ENCODE assay signal across 26 cellular contexts in genomic region chr4:43766648-43767047, GRCh38.
DNase-seq lines count a peak whose midpoint lies in the region; ATAC-seq and FAIRE-seq lines count a peak whose summit lies in the region.
"Had no signal": no experiment of that assay in that cellular context is flagged by ENCODE, and none has a peak within 500 bp of the region (broad histone marks: within the 10 kb centered on the region; RNA-seq: fewer than 3 reads in every experiment).

No MANE protein-coding gene starts in this region.

- no peak overlapping the region for H3K9ac ChIP-seq in endocrine pancreas (ENCODE audit: control insufficient read depth, insufficient read depth, low read length)

- no peaks in the 10 kb centered on the region for H3K36me3 Mint-ChIP-seq in activated T-cell treated with anti-CD3 and anti-CD28 coated beads, Interleukin-2, amount 50 U/mL, for 4 hours (ENCODE audit: insufficient read depth)
- H3K36me3 Mint-ChIP-seq: activated naive CD4-positive, alpha-beta T cell treated with anti-CD3 and anti-CD28 coated beads, Interleukin-2, amount 10 ng/mL, durations not matched to agents 7 days and 5 days had no signal

- H3K4me1 ChIP-seq in endocrine pancreas (ENCODE audit: control insufficient read depth, insufficient read depth, low read length), result peaks cover 7% of the 10 kb centered on the region

- peak; percentile 35 for FAIRE-seq in GM18507 (lab: Jason Lieb, UNC)
- FAIRE-seq: astrocyte had no signal

- H3K4me3 Mint-ChIP-seq in activated T-cell treated with anti-CD3 and anti-CD28 coated beads, Interleukin-2, amount 50 U/mL, for 4 hours, result no peak overlapping the region
- H3K4me3 Mint-ChIP-seq: activated CD8-positive, alpha-beta T cell treated with anti-CD3 and anti-CD28 coated beads for 36 hours; activated naive CD4-positive, alpha-beta T cell treated with anti-CD3 and anti-CD28 coated beads, Interleukin-2, amount 10 ng/mL, durations not matched to agents 7 days and 5 days; effector memory CD8-positive, alpha-beta T cell; HFFc6; nephron; T-helper 2 cell treated with Interferon-gamma antibody and Interleukin-4, amounts not matched to agents 5 μg/mL and 100 μg/mL, for 36 hours had no signal

- in situ Hi-C loops in G401 (cut with HindIII; ENCODE audit: low sequenced_read_pairs), result no loop called here

- peak; percentile 58 for ATAC-seq in GM21528 (IDR thresholded peaks at IDR 0.05; ENCODE audit: low FRiP score, unreplicated experiment)
- peak; percentile 35 for ATAC-seq in HG03175 (IDR thresholded peaks at IDR 0.05; ENCODE audit: unreplicated experiment)
- no peak for ATAC-seq in activated T-cell treated with anti-CD3 and anti-CD28 coated beads, Interleukin-2, amount 50 U/mL, for 4 hours
- ATAC-seq: activated CD8-positive, alpha-beta T cell treated with anti-CD3 and anti-CD28 coated beads for 36 hours; effector memory CD8-positive, alpha-beta T cell had no signal

- no peaks in the 10 kb centered on the region for H3K9me3 ChIP-seq in endocrine pancreas (ENCODE audit: control insufficient read depth, low read length)
- H3K9me3 ChIP-seq: stomach had no signal

- H3K9me3 Mint-ChIP-seq in activated T-cell treated with anti-CD3 and anti-CD28 coated beads, Interleukin-2, amount 50 U/mL, for 4 hours, result peaks cover 5% of the 10 kb centered on the region
- H3K9me3 Mint-ChIP-seq: activated CD8-positive, alpha-beta T cell treated with anti-CD3 and anti-CD28 coated beads for 36 hours; nephron had no signal

- no peaks in the 10 kb centered on the region for H3K36me3 ChIP-seq in endocrine pancreas (ENCODE audit: control insufficient read depth, insufficient read depth, low read length)
- H3K36me3 ChIP-seq: stomach had no signal

- H3K27me3 Mint-ChIP-seq in activated T-cell treated with anti-CD3 and anti-CD28 coated beads, Interleukin-2, amount 50 U/mL, for 4 hours (ENCODE audit: low read depth), result no peaks in the 10 kb centered on the region
- H3K27me3 Mint-ChIP-seq: activated CD8-positive, alpha-beta T cell treated with anti-CD3 and anti-CD28 coated beads for 36 hours; activated naive CD4-positive, alpha-beta T cell treated with anti-CD3 and anti-CD28 coated beads, Interleukin-2, amount 10 ng/mL, durations not matched to agents 7 days and 5 days; effector memory CD8-positive, alpha-beta T cell; progenitor cell of endocrine pancreas had no signal

- DNase-seq in GM18507 (ENCODE audit: extremely low spot score, insufficient read length, low read depth) (no peak), G401 (ENCODE audit: low spot score) (no peak), NCI-H1417 treated with DMSO at 0.1 percent for 48 hours (lab: John Stamatoyannopoulos, UW) (no peak), hepatic stellate cell (ENCODE audit: low spot score) (no peak)
- DNase-seq in activated T-cell treated with anti-CD3 and anti-CD28 coated beads, Interleukin-2, amount 50 U/mL, for 4 hours, result no peak
- DNase-seq: activated CD4-positive, CD25-positive, alpha-beta regulatory T cell; activated CD8-positive, alpha-beta T cell treated with anti-CD3 and anti-CD28 coated beads for 36 hours; activated naive CD4-positive, alpha-beta T cell treated with anti-CD3 and anti-CD28 coated beads, Interleukin-2, amount 10 ng/mL, durations not matched to agents 7 days and 5 days; activated T-cell treated with anti-CD3 and anti-CD28 coated beads, Interleukin-2, amount 50 U/mL, for 1 hour; effector memory CD8-positive, alpha-beta T cell; HFFc6; MV-4-11; NCI-H1930; NCI-H446 treated with DMSO at 0.1 percent for 48 hours; NK-92 treated with Interleukin-12 subunit alpha and Interleukin-12 subunit beta, amount 100 ng/mL, for 24 hours; stimulated activated CD4-positive, alpha-beta T cell treated with anti-CD3 and anti-CD28 coated beads, Interleukin-2, amount 100 ng/mL, for 48 hours; stomach; trophoblast cell had no signal

- H3K4me3 ChIP-seq in endocrine pancreas (ENCODE audit: control insufficient read depth, insufficient read depth, low read length), result peak overlapping the region; percentile 88
- H3K4me3 ChIP-seq: skin epidermis, stomach had no signal

- no peaks in the 10 kb centered on the region for H3K4me1 Mint-ChIP-seq in activated T-cell treated with anti-CD3 and anti-CD28 coated beads, Interleukin-2, amount 50 U/mL, for 4 hours (ENCODE audit: low read depth)
- H3K4me1 Mint-ChIP-seq: activated naive CD4-positive, alpha-beta T cell treated with anti-CD3 and anti-CD28 coated beads, Interleukin-2, amount 10 ng/mL, durations not matched to agents 7 days and 5 days; nephron had no signal

- H3K27me3 ChIP-seq in endocrine pancreas (ENCODE audit: control insufficient read depth, insufficient read depth, low read length), result no peaks in the 10 kb centered on the region
- H3K27me3 ChIP-seq: stomach had no signal

Comparison
In these comparisons a context has a peak if more than half of its experiments do, and no peak if none do; other contexts are left out.
1. ATAC-seq: peak in GM21528 (single experiment) and HG03175 (single experiment); none in activated T-cell treated with anti-CD3 and anti-CD28 coated beads, Interleukin-2, amount 50 U/mL, for 4 hours (0 of 2).